In genomic region chr19:55365922-55366321, GRCh38 we compare ENCODE assay signal across 23 cellular contexts. TPM values are rescaled to one million over a fixed set of nuclear protein-coding genes. Genes with fewer than 3 reads are reported as not detected.
"Had no signal": no experiment of that assay in that cellular context is flagged by ENCODE, and none has a peak within 500 bp of the region (broad histone marks: within the 10 kb centered on the region; RNA-seq: fewer than 3 reads in every experiment).

No MANE protein-coding gene starts in this region.

- DNase-seq: IMR-90, Kasumi-1, MM.1S, NCI-H1092 treated with DMSO at 0.1 percent for 48 hours, NCI-H1417, NCI-H1436 treated with DMSO at 0.1 percent for 48 hours, NCI-H1694, NCI-H187 treated with DMSO at 0.1 percent for 48 hours, NCI-H2029 treated with DMSO at 0.1 percent for 48 hours, NCI-H2171 treated with DMSO at 0.1 percent for 48 hours, NCI-H524, NCI-H526 treated with DMSO at 0.1 percent for 48 hours, NCI-H774, Right ventricle myocardium superior, RPMI8226, SIG-M5 had no signal

- H3K27ac ChIP-seq: KMS-11, SJSA1, SK-N-MC had no signal

- ATAC-seq: HepG2 had no signal

- H3K27me3 ChIP-seq: SJSA1 had no signal

- H3K9ac ChIP-seq: KMS-11 had no signal

- H3K4me3 ChIP-seq: SJSA1, SK-N-MC had no signal

- H3K4me2 ChIP-seq: KMS-11 had no signal

- H3K9me3 ChIP-seq: SJSA1 had no signal

RNA-seq across cellular contexts. Expression of gene GARIN5B, which starts 2.9 kb away (rescaled TPM):
- total RNA-seq: HepG2, HT1080, IMR-90, M059J, NCI-H460, Right ventricle myocardium superior had no signal

RNA-seq across cellular contexts. Expression of gene IL11, which starts 4.3 kb away (rescaled TPM):
- total RNA-seq: Right ventricle myocardium superior had no signal

RNA-seq across cellular contexts. Expression of gene TMEM190, which starts 10.7 kb away (rescaled TPM):
- total RNA-seq: HT1080, IMR-90, NCI-H460, Right ventricle myocardium superior, SJSA1 had no signal

RNA-seq across cellular contexts. Expression of gene COX6B2, which starts 11.4 kb away (rescaled TPM):
- total RNA-seq: HepG2, HT1080, IMR-90, NCI-H460, Right ventricle myocardium superior had no signal

RNA-seq across cellular contexts. Expression of gene TMEM238, which starts 18.2 kb away (rescaled TPM):
- total RNA-seq: HepG2, IMR-90, SJSA1 had no signal
